Comparison of ENCODE assay signal across 18 cellular contexts in genomic region chr13:103640617-103641016, GRCh38.
DNase-seq lines count a peak whose midpoint lies in the region; ATAC-seq and TF ChIP-seq lines count a peak whose summit lies in the region.
"Had no signal": no experiment of that assay in that cellular context is flagged by ENCODE, and none has a peak within 500 bp of the region (broad histone marks: within the 10 kb centered on the region; RNA-seq: fewer than 3 reads in every experiment).

No MANE protein-coding gene starts in this region.

- H3K27me3 ChIP-seq in foreskin keratinocyte: no peaks in the 10 kb centered on the region
- H3K27me3 ChIP-seq: Peyer's patch had no signal

- no peak for TF ChIP-seq CTCF in foreskin keratinocyte (conservative IDR thresholded peaks at IDR 0.05)

- H3K4me1 ChIP-seq in foreskin keratinocyte: no peaks in the 10 kb centered on the region
- H3K4me1 ChIP-seq: Peyer's patch had no signal

- DNase-seq in Daoy (ENCODE audit: low read depth) (peak; percentile 6), ELR (ENCODE audit: low read depth) (peak; percentile 0), NCI-H69 (lab: John Stamatoyannopoulos, UW) (peak; percentile 51), foreskin keratinocyte (peak; percentile 12 to 61), CD1c-positive myeloid dendritic cell (ENCODE audit: extremely low spot score) (no peak)
- no peak for DNase-seq in activated CD4-positive, alpha-beta T cell treated with anti-CD3 and anti-CD28 coated beads for 4 hours
- DNase-seq: ACHN, C1 segment of cervical spinal cord, DMS79, MV-4-11, NCI-H187 treated with DMSO at 0.1 percent for 48 hours, NCI-H524 treated with DMSO at 0.1 percent for 48 hours, Peyer's patch, T-helper 1 cell had no signal

- ATAC-seq in foreskin keratinocyte (no peak), HG03039 (IDR thresholded peaks at IDR 0.05; ENCODE audit: unreplicated experiment) (no peak)

- H3K27ac ChIP-seq in foreskin keratinocyte: no peak overlapping the region
- H3K27ac ChIP-seq: HL-60, KMS-11, Peyer's patch, SK-N-MC had no signal

Comparison
In these comparisons a context has a peak if more than half of its experiments do, and no peak if none do; other contexts are left out.
1. DNase-seq: peak in Daoy (single experiment), ELR (single experiment), NCI-H69 (single experiment) and foreskin keratinocyte (2 of 2); none in activated CD4-positive, alpha-beta T cell treated with anti-CD3 and anti-CD28 coated beads for 4 hours (0 of 2) and CD1c-positive myeloid dendritic cell (single experiment).